ENCODE assay signal across 17 cellular contexts in genomic region chr20:32497589-32498224, GRCh38.
DNase-seq lines count a peak whose midpoint lies in the region; ATAC-seq and TF ChIP-seq lines count a peak whose summit lies in the region.
"Had no signal": no experiment of that assay in that cellular context is flagged by ENCODE, and none has a peak within 500 bp of the region (broad histone marks: within the 10 kb centered on the region; RNA-seq: fewer than 3 reads in every experiment).

No MANE protein-coding gene starts in this region.

- no peak overlapping the region for H3K4me3 Mint-ChIP-seq in natural killer cell treated with Interleukin-12 subunit alpha and Interleukin-12 subunit beta and Interleukin-15 and Interleukin-18, amount 100 ng/mL, for 72 hours
- H3K4me3 Mint-ChIP-seq in natural killer cell = no peak overlapping the region
- no peak overlapping the region for H3K4me3 Mint-ChIP-seq in endodermal cell
- no peak overlapping the region for H3K4me3 Mint-ChIP-seq in immature natural killer cell

- no peaks in the 10 kb centered on the region for H3K9me3 Mint-ChIP-seq in natural killer cell treated with Interleukin-12 subunit alpha and Interleukin-12 subunit beta and Interleukin-15 and Interleukin-18, amount 100 ng/mL, for 72 hours
- H3K9me3 Mint-ChIP-seq in natural killer cell = no peaks in the 10 kb centered on the region
- no peaks in the 10 kb centered on the region for H3K9me3 Mint-ChIP-seq in endodermal cell
- H3K9me3 Mint-ChIP-seq in immature natural killer cell = no peaks in the 10 kb centered on the region

- peak overlapping the region; percentile 40 for H3K27ac ChIP-seq in endodermal cell (ENCODE audit: low read depth, low read length)
- no peak overlapping the region for H3K27ac ChIP-seq in foreskin keratinocyte

- H3K36me3 ChIP-seq in endodermal cell (ENCODE audit: control insufficient read depth, insufficient read depth, low read length) = no peaks in the 10 kb centered on the region

- no peaks in the 10 kb centered on the region for H3K27me3 Mint-ChIP-seq in natural killer cell treated with Interleukin-12 subunit alpha and Interleukin-12 subunit beta and Interleukin-15 and Interleukin-18, amount 100 ng/mL, for 72 hours
- H3K27me3 Mint-ChIP-seq in natural killer cell (ENCODE audit: low read depth in 2 of 2) (no peaks in the 10 kb centered on the region), endodermal cell (ENCODE audit: insufficient read depth) (no peaks in the 10 kb centered on the region), immature natural killer cell (ENCODE audit: low read depth in 3 of 3) (peaks cover 0 to 16% (median 3%) of the 10 kb centered on the region in 3 donors)

- H3K4me3 ChIP-seq in endodermal cell (ENCODE audit: low read length) = no peak overlapping the region
- H3K4me3 ChIP-seq: K562 had no signal

- H3K4me1 ChIP-seq in endodermal cell (ENCODE audit: control insufficient read depth, insufficient read depth, low read length) = peaks cover 13% of the 10 kb centered on the region
- H3K4me1 ChIP-seq in foreskin keratinocyte = peaks cover 6% of the 10 kb centered on the region

- H3K36me3 Mint-ChIP-seq in natural killer cell treated with Interleukin-12 subunit alpha and Interleukin-12 subunit beta and Interleukin-15 and Interleukin-18, amount 100 ng/mL, for 72 hours = no peaks in the 10 kb centered on the region
- H3K36me3 Mint-ChIP-seq in natural killer cell = no peaks in the 10 kb centered on the region
- H3K36me3 Mint-ChIP-seq in endodermal cell (ENCODE audit: low read depth) = no peaks in the 10 kb centered on the region
- H3K36me3 Mint-ChIP-seq in immature natural killer cell = peaks cover 0 to 3% (median 0%) of the 10 kb centered on the region in 3 donors

- TF ChIP-seq CTCF in natural killer cell (IDR thresholded peaks at IDR 0.05) (no peak), endodermal cell (conservative IDR thresholded peaks at IDR 0.05) (no peak), foreskin keratinocyte (conservative IDR thresholded peaks at IDR 0.05) (no peak)

- peak overlapping the region in 1 of 2 donors; percentile 71 for H3K27ac Mint-ChIP-seq in natural killer cell treated with Interleukin-12 subunit alpha and Interleukin-12 subunit beta and Interleukin-15 and Interleukin-18, amount 100 ng/mL, for 72 hours
- H3K27ac Mint-ChIP-seq in natural killer cell = peak overlapping the region in 1 of 2 donors; percentile 23
- peak overlapping the region; percentile 78 for H3K27ac Mint-ChIP-seq in endodermal cell
- H3K27ac Mint-ChIP-seq in immature natural killer cell = peak overlapping the region in 2 of 6 donors; percentile 7 to 58

- intact Hi-C loops in natural killer cell (cut with micrococcal nuclease) = no loop called here

- peak; percentile 38 for DNase-seq in natural killer cell treated with Interleukin-12 subunit alpha and Interleukin-12 subunit beta and Interleukin-15 and Interleukin-18, amount 100 ng/mL, for 72 hours (ENCODE audit: low spot score)
- DNase-seq in natural killer cell = no peak
- peak; percentile 76 for DNase-seq in endodermal cell
- peak; percentile 74 to 82 for DNase-seq in lung microvascular endothelial cell (ENCODE audit: low read depth in 2 of 2)
- DNase-seq in stimulated activated CD4-positive, alpha-beta T cell treated with anti-CD3 and anti-CD28 coated beads, Interleukin-1b, Interleukin-23, amount 100 ng/mL, for 48 hours = no peak
- DNase-seq in foreskin keratinocyte = no peak
- no peak for DNase-seq in immature natural killer cell
- DNase-seq: activated naive CD4-positive, alpha-beta T cell; central memory CD4-positive, alpha-beta T cell; erythroblast; hippocampal formation; midbrain; NCI-H510A treated with DMSO at 0.1 percent for 48 hours; RPMI8226; T-helper 9 cell had no signal

- H3K4me1 Mint-ChIP-seq in natural killer cell treated with Interleukin-12 subunit alpha and Interleukin-12 subunit beta and Interleukin-15 and Interleukin-18, amount 100 ng/mL, for 72 hours (ENCODE audit: low read depth in 2 of 2) = peaks cover 21 to 28% of the 10 kb centered on the region in 2 donors
- H3K4me1 Mint-ChIP-seq in natural killer cell (peaks cover 45 to 54% of the 10 kb centered on the region in 2 donors), endodermal cell (peaks cover 27% of the 10 kb centered on the region), immature natural killer cell (peaks cover 52 to 80% of the 10 kb centered on the region in 2 donors)

- no peak for ATAC-seq in natural killer cell treated with Interleukin-12 subunit alpha and Interleukin-12 subunit beta and Interleukin-15 and Interleukin-18, amount 100 ng/mL, for 72 hours
- ATAC-seq in natural killer cell = no peak
- ATAC-seq in foreskin keratinocyte = no peak
- no peak for ATAC-seq in HG02870 (IDR thresholded peaks at IDR 0.05; ENCODE audit: unreplicated experiment)
- ATAC-seq: K562 had no signal

- H3K9me3 ChIP-seq in endodermal cell (ENCODE audit: control insufficient read depth, low read length) = no peaks in the 10 kb centered on the region

- WGBS in endodermal cell (ENCODE audit: insufficient coverage in 1 of 2, insufficient read length in 1 of 2), 2 experiments = 64 to 68% methylated on average over 7 to 13 of the region's 13 CpGs

- no peak overlapping the region for H3K9ac ChIP-seq in endodermal cell (ENCODE audit: extremely low read depth, low read length, poor library complexity, severe bottlenecking)

- no peaks in the 10 kb centered on the region for H3K27me3 ChIP-seq in endodermal cell (ENCODE audit: control insufficient read depth, insufficient read depth, low read length, poor library complexity, severe bottlenecking)
- H3K27me3 ChIP-seq in foreskin keratinocyte = peaks cover 3% of the 10 kb centered on the region

Comparison
In these comparisons a context has a peak if more than half of its experiments do, and no peak if none do; other contexts are left out.
1. DNase-seq: peak in natural killer cell treated with Interleukin-12 subunit alpha and Interleukin-12 subunit beta and Interleukin-15 and Interleukin-18, amount 100 ng/mL, for 72 hours (single experiment), endodermal cell (single experiment) and lung microvascular endothelial cell (2 of 2); none in natural killer cell (single experiment), stimulated activated CD4-positive, alpha-beta T cell treated with anti-CD3 and anti-CD28 coated beads, Interleukin-1b, Interleukin-23, amount 100 ng/mL, for 48 hours (single experiment), foreskin keratinocyte (0 of 2) and immature natural killer cell (0 of 3).